Comparison of ENCODE assay signal across 2 cellular contexts in the genomic region with DNA sequence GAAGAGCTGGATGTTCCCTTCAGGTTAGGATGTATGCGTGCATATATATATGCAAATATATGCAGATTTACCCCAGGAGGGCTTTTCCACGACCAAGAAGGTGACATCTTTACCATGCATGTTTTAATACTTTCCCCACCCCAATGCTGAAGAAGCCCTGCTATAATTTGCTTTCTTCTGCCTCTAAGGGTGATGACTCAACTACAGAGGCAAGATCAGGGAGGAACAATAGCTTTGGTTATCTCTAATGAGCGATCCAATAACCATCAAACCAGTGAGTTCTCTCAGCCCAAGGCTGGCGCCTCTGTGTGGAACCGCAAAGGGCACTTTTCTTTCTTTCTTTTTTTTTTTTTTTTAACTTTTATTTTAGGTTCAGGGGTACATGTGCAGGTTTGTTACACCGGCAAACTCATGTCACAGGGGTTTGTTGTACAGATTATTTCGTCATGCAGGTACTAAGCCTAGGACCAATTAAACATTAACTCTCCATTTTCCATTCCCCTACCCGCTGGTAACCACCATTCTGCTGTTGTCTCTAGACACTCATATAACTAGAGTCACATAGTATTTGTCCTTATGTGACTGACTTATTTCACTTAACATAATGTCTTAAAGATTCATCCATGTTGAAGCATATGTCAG.
TF ChIP-seq lines count a peak whose summit lies in the region.

No MANE protein-coding gene starts in this region.

TF ChIP-seq in A549, 52 proteins besides CTCF, POLR2A, EP300 and RAD21:
- TF ChIP-seq CHD4 (IDR thresholded peaks at IDR 0.05; ENCODE audit: borderline replicate concordance) (no peak), MAZ (IDR thresholded peaks at IDR 0.05; ENCODE audit: borderline replicate concordance, low read depth, low read length) (no peak), HOXA7 (CRISPR knock-in tag; IDR thresholded peaks at IDR 0.05) (no peak), SREBF2 (IDR thresholded peaks at IDR 0.05) (no peak), EHF (CRISPR knock-in tag; IDR thresholded peaks at IDR 0.05) (no peak), ZC3H11A (IDR thresholded peaks at IDR 0.05) (no peak), RCOR1 (IDR thresholded peaks at IDR 0.05; ENCODE audit: low read depth, low read length) (no peak), FOSL2 (IDR thresholded peaks at IDR 0.05) (no peak), FOSL2 (CRISPR knock-in tag; IDR thresholded peaks at IDR 0.05) (no peak), ZFP36 (IDR thresholded peaks at IDR 0.05; ENCODE audit: borderline replicate concordance, partially characterized antibody) (no peak), MAFK (IDR thresholded peaks at IDR 0.05; ENCODE audit: partially characterized antibody) (no peak), CBX8 (IDR thresholded peaks at IDR 0.05) (no peak), CHD2 (IDR thresholded peaks at IDR 0.05; ENCODE audit: low read length, partially characterized antibody) (no peak), POLR2AphosphoS2 (conservative IDR thresholded peaks at IDR 0.05; ENCODE audit: low read length) (no peak), ZSCAN20 (CRISPR knock-in tag; IDR thresholded peaks at IDR 0.05) (no peak), TFCP2L1 (CRISPR knock-in tag; IDR thresholded peaks at IDR 0.05) (no peak), KDM1A (IDR thresholded peaks at IDR 0.05; ENCODE audit: low read depth) (no peak)
- TF ChIP-seq, protein P1, sequence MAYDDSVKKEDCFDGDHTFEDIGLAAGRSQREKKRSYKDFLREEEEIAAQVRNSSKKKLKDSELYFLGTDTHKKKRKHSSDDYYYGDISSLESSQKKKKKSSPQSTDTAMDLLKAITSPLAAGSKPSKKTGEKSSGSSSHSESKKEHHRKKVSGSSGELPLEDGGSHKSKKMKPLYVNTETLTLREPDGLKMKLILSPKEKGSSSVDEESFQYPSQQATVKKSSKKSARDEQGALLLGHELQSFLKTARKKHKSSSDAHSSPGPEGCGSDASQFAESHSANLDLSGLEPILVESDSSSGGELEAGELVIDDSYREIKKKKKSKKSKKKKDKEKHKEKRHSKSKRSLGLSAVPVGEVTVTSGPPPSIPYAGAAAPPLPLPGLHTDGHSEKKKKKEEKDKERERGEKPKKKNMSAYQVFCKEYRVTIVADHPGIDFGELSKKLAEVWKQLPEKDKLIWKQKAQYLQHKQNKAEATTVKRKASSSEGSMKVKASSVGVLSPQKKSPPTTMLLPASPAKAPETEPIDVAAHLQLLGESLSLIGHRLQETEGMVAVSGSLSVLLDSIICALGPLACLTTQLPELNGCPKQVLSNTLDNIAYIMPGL (CRISPR knock-in tag; IDR thresholded peaks at IDR 0.05; ENCODE audit: borderline replicate concordance): no peak
- TF ChIP-seq, protein P2, sequence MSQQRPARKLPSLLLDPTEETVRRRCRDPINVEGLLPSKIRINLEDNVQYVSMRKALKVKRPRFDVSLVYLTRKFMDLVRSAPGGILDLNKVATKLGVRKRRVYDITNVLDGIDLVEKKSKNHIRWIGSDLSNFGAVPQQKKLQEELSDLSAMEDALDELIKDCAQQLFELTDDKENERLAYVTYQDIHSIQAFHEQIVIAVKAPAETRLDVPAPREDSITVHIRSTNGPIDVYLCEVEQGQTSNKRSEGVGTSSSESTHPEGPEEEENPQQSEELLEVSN (IDR thresholded peaks at IDR 0.05; ENCODE audit: borderline replicate concordance, low read depth): no peak
- TF ChIP-seq, protein P3, sequence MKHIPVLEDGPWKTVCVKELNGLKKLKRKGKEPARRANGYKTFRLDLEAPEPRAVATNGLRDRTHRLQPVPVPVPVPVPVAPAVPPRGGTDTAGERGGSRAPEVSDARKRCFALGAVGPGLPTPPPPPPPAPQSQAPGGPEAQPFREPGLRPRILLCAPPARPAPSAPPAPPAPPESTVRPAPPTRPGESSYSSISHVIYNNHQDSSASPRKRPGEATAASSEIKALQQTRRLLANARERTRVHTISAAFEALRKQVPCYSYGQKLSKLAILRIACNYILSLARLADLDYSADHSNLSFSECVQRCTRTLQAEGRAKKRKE (CRISPR knock-in tag; IDR thresholded peaks at IDR 0.05; ENCODE audit: low read depth): no peak
- TF ChIP-seq, protein P4, sequence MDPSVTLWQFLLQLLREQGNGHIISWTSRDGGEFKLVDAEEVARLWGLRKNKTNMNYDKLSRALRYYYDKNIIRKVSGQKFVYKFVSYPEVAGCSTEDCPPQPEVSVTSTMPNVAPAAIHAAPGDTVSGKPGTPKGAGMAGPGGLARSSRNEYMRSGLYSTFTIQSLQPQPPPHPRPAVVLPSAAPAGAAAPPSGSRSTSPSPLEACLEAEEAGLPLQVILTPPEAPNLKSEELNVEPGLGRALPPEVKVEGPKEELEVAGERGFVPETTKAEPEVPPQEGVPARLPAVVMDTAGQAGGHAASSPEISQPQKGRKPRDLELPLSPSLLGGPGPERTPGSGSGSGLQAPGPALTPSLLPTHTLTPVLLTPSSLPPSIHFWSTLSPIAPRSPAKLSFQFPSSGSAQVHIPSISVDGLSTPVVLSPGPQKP (IDR thresholded peaks at IDR 0.05; ENCODE audit: low read depth, low read length): no peak
TF ChIP-seq in A549: peak in this region for 0.

TF ChIP-seq in GM12878, 131 proteins besides CTCF, POLR2A, EP300 and RAD21:
- TF ChIP-seq HDGF (IDR thresholded peaks at IDR 0.05) (peak; percentile 45; the same call in 1 of the 2 replicates), IKZF2 (IDR thresholded peaks at IDR 0.05) (peak; percentile 56 to 57; a peak in 2 of 4 replicates), DPF2 (IDR thresholded peaks at IDR 0.05) (no peak), LARP7 (IDR thresholded peaks at IDR 0.05) (no peak), BHLHE40 (IDR thresholded peaks at IDR 0.05; ENCODE audit: borderline replicate concordance in 1 of 2, low read depth in 2 of 2, low read length in 1 of 2) (no peak; a peak in 1 of 4 replicates), RELA (IDR thresholded peaks at IDR 0.05; ENCODE audit: borderline replicate concordance, partially characterized antibody) (no peak), NBN (IDR thresholded peaks at IDR 0.05) (peak; percentile 69; the same call in 1 of the 2 replicates), ESRRA (IDR thresholded peaks at IDR 0.05; ENCODE audit: low read length) (no peak), IKZF1 (conservative IDR thresholded peaks at IDR 0.05) (peak; percentile 24; the same call in 1 of the 2 replicates), ATF7 (IDR thresholded peaks at IDR 0.05; ENCODE audit: low read depth) (peak; percentile 74), RBBP5 (conservative IDR thresholded peaks at IDR 0.05) (no peak), BCL11A (IDR thresholded peaks at IDR 0.05; ENCODE audit: low read depth, low read length) (peak; percentile 55; the same call in 1 of the 2 replicates), SMARCA5 (IDR thresholded peaks at IDR 0.05) (peak; percentile 24; the same call in 1 of the 2 replicates), SPI1 (IDR thresholded peaks at IDR 0.05; ENCODE audit: borderline replicate concordance, insufficient read depth, low read depth, low read length) (peak; percentile 12; the same call in 1 of the 2 replicates), ZNF384 (IDR thresholded peaks at IDR 0.05; ENCODE audit: borderline replicate concordance, low read depth, low read length) (peak; percentile 62; the same call in 1 of the 2 replicates), MTA2 (IDR thresholded peaks at IDR 0.05; ENCODE audit: low read depth) (peak; percentile 92), NFXL1 (IDR thresholded peaks at IDR 0.05; ENCODE audit: borderline replicate concordance) (no peak), POU2F2 (IDR thresholded peaks at IDR 0.05; ENCODE audit: borderline replicate concordance, low read depth, low read length) (peak; percentile 63; the same call in 1 of the 3 replicates)
- TF ChIP-seq, protein P5, sequence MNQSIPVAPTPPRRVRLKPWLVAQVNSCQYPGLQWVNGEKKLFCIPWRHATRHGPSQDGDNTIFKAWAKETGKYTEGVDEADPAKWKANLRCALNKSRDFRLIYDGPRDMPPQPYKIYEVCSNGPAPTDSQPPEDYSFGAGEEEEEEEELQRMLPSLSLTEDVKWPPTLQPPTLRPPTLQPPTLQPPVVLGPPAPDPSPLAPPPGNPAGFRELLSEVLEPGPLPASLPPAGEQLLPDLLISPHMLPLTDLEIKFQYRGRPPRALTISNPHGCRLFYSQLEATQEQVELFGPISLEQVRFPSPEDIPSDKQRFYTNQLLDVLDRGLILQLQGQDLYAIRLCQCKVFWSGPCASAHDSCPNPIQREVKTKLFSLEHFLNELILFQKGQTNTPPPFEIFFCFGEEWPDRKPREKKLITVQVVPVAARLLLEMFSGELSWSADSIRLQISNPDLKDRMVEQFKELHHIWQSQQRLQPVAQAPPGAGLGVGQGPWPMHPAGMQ (IDR thresholded peaks at IDR 0.05; ENCODE audit: borderline replicate concordance): no peak
- TF ChIP-seq, protein P6, sequence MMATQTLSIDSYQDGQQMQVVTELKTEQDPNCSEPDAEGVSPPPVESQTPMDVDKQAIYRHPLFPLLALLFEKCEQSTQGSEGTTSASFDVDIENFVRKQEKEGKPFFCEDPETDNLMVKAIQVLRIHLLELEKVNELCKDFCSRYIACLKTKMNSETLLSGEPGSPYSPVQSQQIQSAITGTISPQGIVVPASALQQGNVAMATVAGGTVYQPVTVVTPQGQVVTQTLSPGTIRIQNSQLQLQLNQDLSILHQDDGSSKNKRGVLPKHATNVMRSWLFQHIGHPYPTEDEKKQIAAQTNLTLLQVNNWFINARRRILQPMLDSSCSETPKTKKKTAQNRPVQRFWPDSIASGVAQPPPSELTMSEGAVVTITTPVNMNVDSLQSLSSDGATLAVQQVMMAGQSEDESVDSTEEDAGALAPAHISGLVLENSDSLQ (IDR thresholded peaks at IDR 0.05): peak; percentile 44; the same call in 1 of the 2 replicates
- TF ChIP-seq, protein P7, sequence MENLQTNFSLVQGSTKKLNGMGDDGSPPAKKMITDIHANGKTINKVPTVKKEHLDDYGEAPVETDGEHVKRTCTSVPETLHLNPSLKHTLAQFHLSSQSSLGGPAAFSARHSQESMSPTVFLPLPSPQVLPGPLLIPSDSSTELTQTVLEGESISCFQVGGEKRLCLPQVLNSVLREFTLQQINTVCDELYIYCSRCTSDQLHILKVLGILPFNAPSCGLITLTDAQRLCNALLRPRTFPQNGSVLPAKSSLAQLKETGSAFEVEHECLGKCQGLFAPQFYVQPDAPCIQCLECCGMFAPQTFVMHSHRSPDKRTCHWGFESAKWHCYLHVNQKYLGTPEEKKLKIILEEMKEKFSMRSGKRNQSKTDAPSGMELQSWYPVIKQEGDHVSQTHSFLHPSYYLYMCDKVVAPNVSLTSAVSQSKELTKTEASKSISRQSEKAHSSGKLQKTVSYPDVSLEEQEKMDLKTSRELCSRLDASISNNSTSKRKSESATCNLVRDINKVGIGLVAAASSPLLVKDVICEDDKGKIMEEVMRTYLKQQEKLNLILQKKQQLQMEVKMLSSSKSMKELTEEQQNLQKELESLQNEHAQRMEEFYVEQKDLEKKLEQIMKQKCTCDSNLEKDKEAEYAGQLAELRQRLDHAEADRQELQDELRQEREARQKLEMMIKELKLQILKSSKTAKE (IDR thresholded peaks at IDR 0.05; ENCODE audit: low read depth, poor library complexity, severe bottlenecking): peak; percentile 45
- TF ChIP-seq, protein P8, sequence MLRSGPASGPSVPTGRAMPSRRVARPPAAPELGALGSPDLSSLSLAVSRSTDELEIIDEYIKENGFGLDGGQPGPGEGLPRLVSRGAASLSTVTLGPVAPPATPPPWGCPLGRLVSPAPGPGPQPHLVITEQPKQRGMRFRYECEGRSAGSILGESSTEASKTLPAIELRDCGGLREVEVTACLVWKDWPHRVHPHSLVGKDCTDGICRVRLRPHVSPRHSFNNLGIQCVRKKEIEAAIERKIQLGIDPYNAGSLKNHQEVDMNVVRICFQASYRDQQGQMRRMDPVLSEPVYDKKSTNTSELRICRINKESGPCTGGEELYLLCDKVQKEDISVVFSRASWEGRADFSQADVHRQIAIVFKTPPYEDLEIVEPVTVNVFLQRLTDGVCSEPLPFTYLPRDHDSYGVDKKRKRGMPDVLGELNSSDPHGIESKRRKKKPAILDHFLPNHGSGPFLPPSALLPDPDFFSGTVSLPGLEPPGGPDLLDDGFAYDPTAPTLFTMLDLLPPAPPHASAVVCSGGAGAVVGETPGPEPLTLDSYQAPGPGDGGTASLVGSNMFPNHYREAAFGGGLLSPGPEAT (IDR thresholded peaks at IDR 0.05; ENCODE audit: low read depth): peak; percentile 39; the same call in 1 of the 2 replicates
- TF ChIP-seq, protein P9, sequence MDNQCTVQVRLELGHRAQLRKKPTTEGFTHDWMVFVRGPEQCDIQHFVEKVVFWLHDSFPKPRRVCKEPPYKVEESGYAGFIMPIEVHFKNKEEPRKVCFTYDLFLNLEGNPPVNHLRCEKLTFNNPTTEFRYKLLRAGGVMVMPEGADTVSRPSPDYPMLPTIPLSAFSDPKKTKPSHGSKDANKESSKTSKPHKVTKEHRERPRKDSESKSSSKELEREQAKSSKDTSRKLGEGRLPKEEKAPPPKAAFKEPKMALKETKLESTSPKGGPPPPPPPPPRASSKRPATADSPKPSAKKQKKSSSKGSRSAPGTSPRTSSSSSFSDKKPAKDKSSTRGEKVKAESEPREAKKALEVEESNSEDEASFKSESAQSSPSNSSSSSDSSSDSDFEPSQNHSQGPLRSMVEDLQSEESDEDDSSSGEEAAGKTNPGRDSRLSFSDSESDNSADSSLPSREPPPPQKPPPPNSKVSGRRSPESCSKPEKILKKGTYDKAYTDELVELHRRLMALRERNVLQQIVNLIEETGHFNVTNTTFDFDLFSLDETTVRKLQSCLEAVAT (IDR thresholded peaks at IDR 0.05): peak; percentile 80
